ENCODE assay signal across 13 cellular contexts in genomic region chr18:29164020-29164706, GRCh38.
DNase-seq lines count a peak whose midpoint lies in the region; ATAC-seq, FAIRE-seq and TF ChIP-seq lines count a peak whose summit lies in the region.
"Had no signal": no experiment of that assay in that cellular context is flagged by ENCODE, and none has a peak within 500 bp of the region (broad histone marks: within the 10 kb centered on the region; RNA-seq: fewer than 3 reads in every experiment).

No MANE protein-coding gene starts in this region.

- H2BK12ac ChIP-seq in trophoblast cell (ENCODE audit: low read length), result no peak overlapping the region

- H3K18ac ChIP-seq in trophoblast cell (ENCODE audit: low read length), result no peak overlapping the region

- H3K79me1 ChIP-seq in trophoblast cell (ENCODE audit: low read length), result peaks cover 2% of the 10 kb centered on the region

- WGBS in trophoblast cell (ENCODE audit: extremely low coverage, insufficient coverage, insufficient read length), result no CpG with 5 or more reads among the region's 1 CpG

- no peak overlapping the region for H2AFZ ChIP-seq in trophoblast cell (ENCODE audit: insufficient read depth, low read length, poor library complexity)

- peak; percentile 97 for FAIRE-seq in RCC 7860 (lab: Jason Lieb, UNC)

- DNase-seq in DMS53 (lab: John Stamatoyannopoulos, UW) (peak; percentile 56), RCC 7860 (ENCODE audit: low spot score) (peak; percentile 94), fibroblast of mammary gland (ENCODE audit: low read depth) (peak; percentile 96), trophoblast cell (peak; percentile 2 to 78), NCI-H345 (lab: John Stamatoyannopoulos, UW) (no peak)
- no peak for DNase-seq in stimulated activated CD4-positive, alpha-beta T cell treated with anti-CD3 and anti-CD28 coated beads, Interleukin-12 subunit alpha, Interleukin-12 subunit beta, amount 100 ng/mL, for 4 hours
- no peak for DNase-seq in activated effector memory CD4-positive, alpha-beta T cell treated with Interleukin-2 at 50 U/mL for 16 hours
- DNase-seq: activated gamma-delta T cell; NCI-H2029; psoas muscle; stimulated activated naive B cell treated with anti-CD40 and anti-IgM and Interleukin-4, amounts not matched to agents 10 μg/mL and 1 μg/mL and 100 μg/mL, for 72 hours; T-helper 9 cell had no signal

- H2AK5ac ChIP-seq in trophoblast cell (ENCODE audit: low read length), result no peak overlapping the region

- H3K36me3 ChIP-seq in trophoblast cell (ENCODE audit: control insufficient read depth in 1 of 2, insufficient read depth in 2 of 2, low read length in 2 of 2), result no peaks in the 10 kb centered on the region

- no peak overlapping the region for H2BK5ac ChIP-seq in trophoblast cell (ENCODE audit: low read depth, low read length, poor library complexity)

- no peak overlapping the region for H3K4me3 ChIP-seq in fibroblast of mammary gland (ENCODE audit: control insufficient read depth, low read depth, low read length)
- H3K4me3 ChIP-seq in trophoblast cell (ENCODE audit: low read depth, low read length), result no peak overlapping the region
- H3K4me3 ChIP-seq: psoas muscle had no signal

- H3K79me2 ChIP-seq in trophoblast cell (ENCODE audit: control insufficient read depth, insufficient read depth, low read length, poor library complexity), result no peaks in the 10 kb centered on the region

- H3K27ac ChIP-seq in trophoblast cell (ENCODE audit: low read depth, low read length), result peak overlapping the region; percentile 77
- H3K27ac ChIP-seq: psoas muscle had no signal

- no peak overlapping the region for H4K12ac ChIP-seq in trophoblast cell (ENCODE audit: low read depth, low read length)

- H3K23ac ChIP-seq in trophoblast cell (ENCODE audit: low read length), result no peak overlapping the region

- no peaks in the 10 kb centered on the region for H3K9me3 ChIP-seq in trophoblast cell (ENCODE audit: insufficient read depth, low read depth, low read length)
- H3K9me3 ChIP-seq: psoas muscle had no signal

- no peak overlapping the region for H3K4me2 ChIP-seq in trophoblast cell (ENCODE audit: low read length)

- H3K4ac ChIP-seq in trophoblast cell (ENCODE audit: low read depth, low read length), result no peak overlapping the region

- no peak for ATAC-seq in HG02678 (IDR thresholded peaks at IDR 0.05; ENCODE audit: unreplicated experiment)
- ATAC-seq: stimulated activated naive B cell treated with anti-CD40 and anti-IgM and Interleukin-4, amounts not matched to agents 10 μg/mL and 1 μg/mL and 100 μg/mL, for 72 hours had no signal

- H4K8ac ChIP-seq in trophoblast cell (ENCODE audit: low read depth, low read length), result no peak overlapping the region

- H3K4me1 ChIP-seq in trophoblast cell (ENCODE audit: control insufficient read depth in 1 of 2, insufficient read depth in 2 of 2, low read length in 2 of 2), result peaks cover 0 to 2% of the 10 kb centered on the region in 2 experiments
- H3K4me1 ChIP-seq: psoas muscle had no signal

- no peak for TF ChIP-seq CTCF in fibroblast of mammary gland (conservative IDR thresholded peaks at IDR 0.05; ENCODE audit: control insufficient read depth, insufficient read depth, low read depth, low read length)

- H3K27me3 ChIP-seq in trophoblast cell (ENCODE audit: insufficient read depth, low read length), result no peaks in the 10 kb centered on the region

- no peak overlapping the region for H2BK120ac ChIP-seq in trophoblast cell (ENCODE audit: insufficient read depth, low read length, poor library complexity)

- no peak overlapping the region for H3K14ac ChIP-seq in trophoblast cell (ENCODE audit: low read length)

- H3K9ac ChIP-seq in trophoblast cell (ENCODE audit: low read length), result no peak overlapping the region

- no peak overlapping the region for H4K91ac ChIP-seq in trophoblast cell (ENCODE audit: low read depth, low read length)

Comparison
In these comparisons a context has a peak if more than half of its experiments do, and no peak if none do; other contexts are left out.
1. DNase-seq: peak in DMS53 (single experiment), RCC 7860 (single experiment), fibroblast of mammary gland (single experiment) and trophoblast cell (2 of 2); none in stimulated activated CD4-positive, alpha-beta T cell treated with anti-CD3 and anti-CD28 coated beads, Interleukin-12 subunit alpha, Interleukin-12 subunit beta, amount 100 ng/mL, for 4 hours (single experiment), NCI-H345 (single experiment) and activated effector memory CD4-positive, alpha-beta T cell treated with Interleukin-2 at 50 U/mL for 16 hours (single experiment).